In genomic region chr5:119501671-119502179, GRCh38 we compare ENCODE assay signal across 31 cellular contexts.
"Had no signal": no experiment of that assay in that cellular context is flagged by ENCODE, and none has a peak within 500 bp of the region (broad histone marks: within the 10 kb centered on the region; RNA-seq: fewer than 3 reads in every experiment).

No MANE protein-coding gene starts in this region.

- ATAC-seq: activated naive CD4-positive, alpha-beta T cell treated with anti-CD3 and anti-CD28 coated beads, Interleukin-2, amount 50 U/mL, for 72 hours; activated T-cell treated with anti-CD3 and anti-CD28 coated beads, Interleukin-2, amount 50 U/mL, for 72 hours; esophagus mucosa; foreskin keratinocyte; gastrocnemius medialis; heart left ventricle; T-helper 17 cell; WTC11 had no signal

- H3K36me3 ChIP-seq: colonic mucosa had no signal

- H3K27ac ChIP-seq: ascending aorta, breast epithelium, cardiac muscle cell, colonic mucosa, foreskin keratinocyte, gastrocnemius medialis, heart left ventricle had no signal

- H3K4me3 ChIP-seq: ascending aorta, breast epithelium, cardiac muscle cell, colonic mucosa, gastrocnemius medialis, heart left ventricle had no signal

- H3K4me1 ChIP-seq: ascending aorta, breast epithelium, colonic mucosa, foreskin keratinocyte, gastrocnemius medialis had no signal

- DNase-seq: activated CD4-positive, alpha-beta memory T cell treated with anti-CD3 and anti-CD28 coated beads, Interleukin-2, amount 10 ng/mL, durations not matched to agents 7 days and 5 days; activated CD4-positive, alpha-beta T cell treated with anti-CD3 and anti-CD28 coated beads for 1 hour; activated CD4-positive, alpha-beta T cell treated with anti-CD3 and anti-CD28 coated beads for 4 hours; activated CD4-positive, alpha-beta T cell treated with anti-CD3 and anti-CD28 coated beads, Interleukin-2, amount 10 ng/mL, durations not matched to agents 7 days and 5 days; activated CD4-positive, alpha-beta T cell treated with anti-CD3 and anti-CD28 coated beads, Interleukin-2, amount 50 U/mL, for 4 hours; activated CD8-positive, alpha-beta memory T cell treated with anti-CD3 and anti-CD28 coated beads, Interleukin-2, amount 50 U/mL, for 48 hours; activated gamma-delta T cell; activated naive CD4-positive, alpha-beta T cell; activated naive CD4-positive, alpha-beta T cell treated with anti-CD3 and anti-CD28 coated beads, Interleukin-2, amount 10 ng/mL, durations not matched to agents 7 days and 5 days; activated naive CD8-positive, alpha-beta T cell treated with anti-CD3 and anti-CD28 coated beads, Interleukin-2, amount 10 ng/mL, durations not matched to agents 7 days and 5 days; activated T-cell treated with anti-CD3 and anti-CD28 coated beads for 4 hours; activated T-cell treated with anti-CD3 and anti-CD28 coated beads, Interleukin-2, amount 50 U/mL, for 24 hours; activated T-cell treated with anti-CD3 and anti-CD28 coated beads, Interleukin-2, amount 50 U/mL, for 72 hours; central memory CD4-positive, alpha-beta T cell; cerebellar nuclear complex; colonic mucosa; effector memory CD4-positive, alpha-beta T cell; endodermal cell; foreskin keratinocyte; gastrocnemius medialis; glutamatergic neuron; heart left ventricle; T-helper 1 cell; T-helper 17 cell; T1000 had no signal

- H3K27me3 ChIP-seq: ascending aorta, breast epithelium, cardiac muscle cell, colonic mucosa, foreskin keratinocyte, gastrocnemius medialis, heart left ventricle had no signal

- H3K9me3 ChIP-seq: colonic mucosa had no signal
